Comparison of ENCODE assay signal across 11 cellular contexts in the genomic region with DNA sequence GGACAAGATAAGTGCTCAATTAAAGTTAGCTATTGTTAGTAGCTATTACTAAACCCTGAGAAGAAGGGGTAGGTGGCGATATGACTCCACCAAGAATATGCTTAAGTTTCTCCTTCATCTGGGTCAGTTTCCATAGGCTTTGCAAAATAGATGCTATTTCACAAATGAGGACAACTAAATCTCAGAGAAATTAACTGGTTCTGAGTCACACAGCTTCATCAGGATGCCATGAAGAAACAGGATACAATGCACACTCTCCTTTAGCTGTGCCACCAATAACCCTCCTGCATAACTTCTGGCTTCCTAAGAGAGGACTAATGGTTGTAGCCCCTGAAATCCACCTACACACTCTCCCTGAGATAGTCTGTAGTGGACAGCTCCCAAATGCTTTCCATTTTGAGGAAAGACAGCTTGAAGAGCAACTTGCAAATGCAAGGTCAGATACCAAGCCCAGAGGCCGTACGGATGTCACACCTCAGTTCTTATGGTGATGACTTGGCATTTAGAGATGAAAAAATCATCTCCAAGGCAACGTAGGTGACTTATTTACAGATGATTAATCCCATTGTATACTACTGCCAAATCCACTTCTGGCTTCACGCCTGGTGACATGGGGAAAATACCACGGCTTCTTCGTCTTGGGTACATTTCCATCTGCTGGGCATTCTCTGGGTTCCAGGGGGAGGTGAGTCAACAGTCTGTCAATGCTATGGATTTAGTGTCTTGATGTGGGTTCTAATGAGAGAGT.
DNase-seq lines count a peak whose midpoint lies in the region; ATAC-seq and FAIRE-seq lines count a peak whose summit lies in the region.
"Had no signal": no experiment of that assay in that cellular context is flagged by ENCODE, and none has a peak within 500 bp of the region (broad histone marks: within the 10 kb centered on the region; RNA-seq: fewer than 3 reads in every experiment).

No MANE protein-coding gene starts in this region.

- peak; percentile 90 for FAIRE-seq in urothelium cell line (lab: Jason Lieb, UNC)

- H3K27me3 Mint-ChIP-seq in stimulated activated naive CD8-positive, alpha-beta T cell treated with anti-CD3 and anti-CD28 coated beads, Interleukin-15, amount 100 ng/mL, for 72 hours = peaks cover 12% of the 10 kb centered on the region
- peaks cover 9% of the 10 kb centered on the region for H3K27me3 Mint-ChIP-seq in activated CD4-positive, alpha-beta T cell treated with anti-CD3 and anti-CD28 coated beads for 36 hours

- no peak overlapping the region for H3K27ac Mint-ChIP-seq in stimulated activated naive CD8-positive, alpha-beta T cell treated with anti-CD3 and anti-CD28 coated beads, Interleukin-15, amount 100 ng/mL, for 72 hours
- no peak overlapping the region for H3K27ac Mint-ChIP-seq in activated CD4-positive, alpha-beta T cell treated with anti-CD3 and anti-CD28 coated beads for 36 hours

- CTCF ChIA-PET in activated CD4-positive, alpha-beta T cell treated with anti-CD3 and anti-CD28 coated beads for 36 hours (lab: Charles Lee) = interaction anchor here (0.6 to 1.1 kb wide), 3 partner anchors 23 to 414 kb away, joined by 3 to 6 read pairs (median 3); no protein-coding TSS in a partner anchor

- no peaks in the 10 kb centered on the region for H3K36me3 Mint-ChIP-seq in activated CD4-positive, alpha-beta T cell treated with anti-CD3 and anti-CD28 coated beads for 36 hours (ENCODE audit: low read depth)

- ATAC-seq in stimulated activated naive CD8-positive, alpha-beta T cell treated with anti-CD3 and anti-CD28 coated beads, Interleukin-15, Interleukin-2, amounts not matched to agents 100 U/mL and 50 U/mL, for 24 hours = peak; percentile 48
- no peak for ATAC-seq in stimulated activated naive CD8-positive, alpha-beta T cell treated with anti-CD3 and anti-CD28 coated beads, Interleukin-15, amount 100 ng/mL, for 72 hours
- no peak for ATAC-seq in activated CD4-positive, alpha-beta T cell treated with anti-CD3 and anti-CD28 coated beads for 36 hours
- ATAC-seq: sciatic nerve had no signal

- H3K9me3 Mint-ChIP-seq in stimulated activated naive CD8-positive, alpha-beta T cell treated with anti-CD3 and anti-CD28 coated beads, Interleukin-15, amount 100 ng/mL, for 72 hours = peaks cover 0 to 8% of the 10 kb centered on the region in 2 donors
- H3K9me3 Mint-ChIP-seq in activated CD4-positive, alpha-beta T cell treated with anti-CD3 and anti-CD28 coated beads for 36 hours (ENCODE audit: low read depth) = no peaks in the 10 kb centered on the region

- H3K4me1 Mint-ChIP-seq in stimulated activated naive CD8-positive, alpha-beta T cell treated with anti-CD3 and anti-CD28 coated beads, Interleukin-15, amount 100 ng/mL, for 72 hours = no peaks in the 10 kb centered on the region
- no peaks in the 10 kb centered on the region for H3K4me1 Mint-ChIP-seq in activated CD4-positive, alpha-beta T cell treated with anti-CD3 and anti-CD28 coated beads for 36 hours

- intact Hi-C loops in activated CD4-positive, alpha-beta T cell treated with anti-CD3 and anti-CD28 coated beads for 36 hours (cut with DNase I, micrococcal nuclease) = no loop called here

- no peak for DNase-seq in stimulated activated naive CD8-positive, alpha-beta T cell treated with anti-CD3 and anti-CD28 coated beads, Interleukin-15, Interleukin-2, amounts not matched to agents 100 U/mL and 50 U/mL, for 24 hours
- no peak for DNase-seq in stimulated activated naive CD8-positive, alpha-beta T cell treated with anti-CD3 and anti-CD28 coated beads, Interleukin-15, amount 100 ng/mL, for 72 hours
- peak; percentile 38 for DNase-seq in OCI-M1 (lab: John Stamatoyannopoulos, UW)
- peak; percentile 69 for DNase-seq in fibroblast of peridontal ligament (ENCODE audit: extremely low read depth)
- DNase-seq in urothelium cell line (ENCODE audit: low spot score) = peak; percentile 82
- no peak for DNase-seq in activated CD4-positive, alpha-beta T cell treated with anti-CD3 and anti-CD28 coated beads for 36 hours
- DNase-seq in activated CD4-positive, alpha-beta T cell treated with anti-CD3 and anti-CD28 coated beads, Interleukin-2, amount 50 U/mL, for 1 hour = no peak
- DNase-seq in activated effector memory CD4-positive, alpha-beta T cell treated with anti-CD3 and anti-CD28 coated beads, Interleukin-2, amount 50 U/mL, for 16 hours = no peak
- DNase-seq: DND-41, NCI-H510A treated with DMSO at 0.1 percent for 48 hours had no signal

- POLR2A ChIA-PET in activated CD4-positive, alpha-beta T cell treated with anti-CD3 and anti-CD28 coated beads for 36 hours (lab: Charles Lee) = no interaction called here

- H3K4me3 Mint-ChIP-seq in stimulated activated naive CD8-positive, alpha-beta T cell treated with anti-CD3 and anti-CD28 coated beads, Interleukin-15, amount 100 ng/mL, for 72 hours = no peak overlapping the region
- no peak overlapping the region for H3K4me3 Mint-ChIP-seq in activated CD4-positive, alpha-beta T cell treated with anti-CD3 and anti-CD28 coated beads for 36 hours

Comparison
In these comparisons a context has a peak if more than half of its experiments do, and no peak if none do; other contexts are left out.
1. DNase-seq: peak in OCI-M1 (single experiment), fibroblast of peridontal ligament (single experiment) and urothelium cell line (single experiment); none in stimulated activated naive CD8-positive, alpha-beta T cell treated with anti-CD3 and anti-CD28 coated beads, Interleukin-15, Interleukin-2, amounts not matched to agents 100 U/mL and 50 U/mL, for 24 hours (single experiment), stimulated activated naive CD8-positive, alpha-beta T cell treated with anti-CD3 and anti-CD28 coated beads, Interleukin-15, amount 100 ng/mL, for 72 hours (0 of 2), activated CD4-positive, alpha-beta T cell treated with anti-CD3 and anti-CD28 coated beads for 36 hours (single experiment), activated CD4-positive, alpha-beta T cell treated with anti-CD3 and anti-CD28 coated beads, Interleukin-2, amount 50 U/mL, for 1 hour (single experiment) and activated effector memory CD4-positive, alpha-beta T cell treated with anti-CD3 and anti-CD28 coated beads, Interleukin-2, amount 50 U/mL, for 16 hours (single experiment).